ENCODE assay signal across 8 cellular contexts in genomic region chr6:26595669-26596269, GRCh38. TPM values are rescaled to one million over a fixed set of nuclear protein-coding genes. Genes with fewer than 3 reads are reported as not detected.
A peak's percentile ranks its signal among the peaks of the same experiment; 100 is the strongest.
DNase-seq lines count a peak whose midpoint lies in the region; ATAC-seq and TF ChIP-seq lines count a peak whose summit lies in the region.

No MANE protein-coding gene starts in this region.

- WGBS in ectodermal cell, 2 experiments = 1% methylated on average over 36 to 39 of the region's 39 CpGs

- H3K9me3 ChIP-seq in BLaER1 treated with 17β-estradiol and CSF1 and Interleukin-3, amounts not matched to agents 10 nM and 100 nM (replicated peaks in 1 of 11) = no peaks in the 10 kb centered on the region
- no peaks in the 10 kb centered on the region for H3K9me3 ChIP-seq in ectodermal cell (ENCODE audit: control insufficient read depth, low read length)
- no peaks in the 10 kb centered on the region for H3K9me3 ChIP-seq in lower lobe of right lung

- DNase-seq in NCI-H748 (lab: John Stamatoyannopoulos, UW; ENCODE audit: unreplicated experiment) = peak; percentile 97
- DNase-seq in activated CD4-positive, alpha-beta T cell treated with anti-CD3 and anti-CD28 coated beads, Interleukin-2, amount 50 U/mL, for 48 hours = peak; percentile 92 to 93
- DNase-seq in lower lobe of right lung = peak; percentile 96
- peak; percentile 80 to 89 for DNase-seq in stimulated activated CD4-positive, alpha-beta T cell treated with anti-CD3 and anti-CD28 coated beads, Interleukin-4, amount 100 ng/mL, for 4 hours

- peak overlapping the region; percentile 90 to 98 (median 95) for H3K4me3 ChIP-seq in BLaER1 treated with 17β-estradiol and CSF1 and Interleukin-3, amounts not matched to agents 10 nM and 100 nM
- H3K4me3 ChIP-seq in ectodermal cell (ENCODE audit: insufficient read depth, low read depth, low read length) (peak overlapping the region; percentile 74), lower lobe of right lung (peak overlapping the region; percentile 91)

- peaks cover 27 to 32% (median 29%) of the 10 kb centered on the region in 11 experiments for H3K36me3 ChIP-seq in BLaER1 treated with 17β-estradiol and CSF1 and Interleukin-3, amounts not matched to agents 10 nM and 100 nM
- H3K36me3 ChIP-seq in ectodermal cell (ENCODE audit: control insufficient read depth, insufficient read depth, low read length) = peaks cover 8% of the 10 kb centered on the region
- peaks cover 27% of the 10 kb centered on the region for H3K36me3 ChIP-seq in lower lobe of right lung

- H3K27ac ChIP-seq in BLaER1 treated with 17β-estradiol and CSF1 and Interleukin-3, amounts not matched to agents 10 nM and 100 nM = peak overlapping the region in 10 of 11 experiments; percentile 89 to 97 (median 94); a peak in 19 of 22 replicates
- peak overlapping the region; percentile 59 for H3K27ac ChIP-seq in ectodermal cell (ENCODE audit: insufficient read depth, low read depth, low read length, poor library complexity, severe bottlenecking)
- peak overlapping the region; percentile 94 for H3K27ac ChIP-seq in lower lobe of right lung

- peak overlapping the region; percentile 77 to 99 (median 93) for H3K4me2 ChIP-seq in BLaER1 treated with 17β-estradiol and CSF1 and Interleukin-3, amounts not matched to agents 10 nM and 100 nM

- peaks cover 16 to 47% (median 25%) of the 10 kb centered on the region in 10 experiments for H3K4me1 ChIP-seq in BLaER1 treated with 17β-estradiol and CSF1 and Interleukin-3, amounts not matched to agents 10 nM and 100 nM
- no peaks in the 10 kb centered on the region for H3K4me1 ChIP-seq in ectodermal cell (ENCODE audit: control insufficient read depth, insufficient read depth, low read length)
- peaks cover 19% of the 10 kb centered on the region for H3K4me1 ChIP-seq in lower lobe of right lung

- H4K20me1 ChIP-seq in BLaER1 treated with 17β-estradiol and CSF1 and Interleukin-3, amounts not matched to agents 10 nM and 100 nM = peaks cover 0 to 32% (median 11%) of the 10 kb centered on the region in 11 experiments; a peak in 14 of 22 replicates

- peak; percentile 98 for TF ChIP-seq CTCF in lower lobe of right lung (IDR thresholded peaks at IDR 0.05)

- peaks cover 0 to 17% (median 12%) of the 10 kb centered on the region in 11 experiments; a peak in 12 of 22 replicates for H3K27me3 ChIP-seq in BLaER1 treated with 17β-estradiol and CSF1 and Interleukin-3, amounts not matched to agents 10 nM and 100 nM
- H3K27me3 ChIP-seq in ectodermal cell (ENCODE audit: control insufficient read depth, insufficient read depth, low read length, poor library complexity, severe bottlenecking) (peaks cover 24% of the 10 kb centered on the region), lower lobe of right lung (ENCODE audit: low read depth) (peaks cover 29% of the 10 kb centered on the region)

- intact Hi-C loops in lower lobe of right lung (cut with DNase I) = loop anchor here (10.0 kb wide), 1 partner anchor 261 kb away; no protein-coding TSS in a partner anchor

- ATAC-seq in GM19328 (IDR thresholded peaks at IDR 0.05; ENCODE audit: unreplicated experiment) = peak; percentile 52
- peak; percentile 66 for ATAC-seq in HG03571 (IDR thresholded peaks at IDR 0.05; ENCODE audit: unreplicated experiment)
- ATAC-seq in lower lobe of right lung = peak; percentile 93

- peak overlapping the region; percentile 0 to 98 (median 95); a peak in 20 of 22 replicates for H3K9ac ChIP-seq in BLaER1 treated with 17β-estradiol and CSF1 and Interleukin-3, amounts not matched to agents 10 nM and 100 nM

RNA-seq across cellular contexts. Expression of gene ABT1, which starts 1.0 kb away (rescaled TPM):
- polyA plus RNA-seq in ectodermal cell (2013, experiment 1 of 4) = 17.3 TPM
- polyA plus RNA-seq in ectodermal cell (2013, experiment 2 of 4) = 18.4 TPM
- 15.8 TPM for polyA plus RNA-seq in ectodermal cell (2013, experiment 3 of 4)
- polyA plus RNA-seq in ectodermal cell (2013, experiment 4 of 4) = 17.1 TPM
- total RNA-seq in lower lobe of right lung = 13.5 TPM

RNA-seq across cellular contexts. Expression of gene HMGN4, which starts 57.6 kb away (rescaled TPM):
- polyA plus RNA-seq in ectodermal cell (2013, experiment 1 of 4) = 76.9 TPM
- 71.1 TPM for polyA plus RNA-seq in ectodermal cell (2013, experiment 2 of 4)
- 73.8 TPM for polyA plus RNA-seq in ectodermal cell (2013, experiment 3 of 4)
- 79.7 TPM for polyA plus RNA-seq in ectodermal cell (2013, experiment 4 of 4)
- total RNA-seq in lower lobe of right lung = 42.9 TPM

Comparison
In these comparisons a context has a peak if more than half of its experiments do, and no peak if none do; other contexts are left out.
1. Peak in every context shown above with its lines: DNase-seq, ATAC-seq, H3K4me3 ChIP-seq and H3K27ac ChIP-seq.